17 cellular contexts compared by ENCODE assay signal in genomic region chr16:24430937-24431760, GRCh38.
DNase-seq lines count a peak whose midpoint lies in the region; ATAC-seq and TF ChIP-seq lines count a peak whose summit lies in the region.
"Had no signal": no experiment of that assay in that cellular context is flagged by ENCODE, and none has a peak within 500 bp of the region (broad histone marks: within the 10 kb centered on the region; RNA-seq: fewer than 3 reads in every experiment).

No MANE protein-coding gene starts in this region.

- no peak overlapping the region for H3K4me2 ChIP-seq in hepatocyte

- WGBS in hepatocyte (ENCODE audit: low lambda C conversion rate, missing lambda C conversion rate): 71% methylated on average over 6 of the region's 6 CpGs
- 85 to 87% methylated on average over 5 to 6 of the region's 6 CpGs for WGBS in endodermal cell (ENCODE audit: insufficient coverage in 1 of 2, insufficient read length in 1 of 2), 2 experiments

- H3K79me2 ChIP-seq in hepatocyte: no peaks in the 10 kb centered on the region

- H3K27ac Mint-ChIP-seq in endodermal cell: no peak overlapping the region
- H3K27ac Mint-ChIP-seq: CD4-positive, alpha-beta T cell; immature natural killer cell; T-helper 2 cell treated with Interferon-gamma antibody and Interleukin-4, amounts not matched to agents 5 μg/mL and 100 μg/mL, for 36 hours had no signal

- no peaks in the 10 kb centered on the region for H3K9me3 ChIP-seq in hepatocyte (ENCODE audit: low read depth)
- peaks cover 6% of the 10 kb centered on the region for H3K9me3 ChIP-seq in endodermal cell (ENCODE audit: control insufficient read depth, low read length)
- H3K9me3 ChIP-seq: gastroesophageal sphincter had no signal

- peaks cover 3% of the 10 kb centered on the region for H3K4me1 Mint-ChIP-seq in endodermal cell
- H3K4me1 Mint-ChIP-seq: immature natural killer cell had no signal

- H3K27me3 Mint-ChIP-seq in endodermal cell (ENCODE audit: insufficient read depth): no peaks in the 10 kb centered on the region

- H3K4me1 ChIP-seq in hepatocyte (ENCODE audit: insufficient read depth) (no peaks in the 10 kb centered on the region), endodermal cell (ENCODE audit: control insufficient read depth, insufficient read depth, low read length) (no peaks in the 10 kb centered on the region)
- H3K4me1 ChIP-seq: gastroesophageal sphincter had no signal

- H3K9me3 Mint-ChIP-seq in endodermal cell: peaks cover 3% of the 10 kb centered on the region
- H3K9me3 Mint-ChIP-seq: immature natural killer cell; T-helper 2 cell treated with Interferon-gamma antibody and Interleukin-4, amounts not matched to agents 5 μg/mL and 100 μg/mL, for 36 hours had no signal

- peak; percentile 43 for ATAC-seq in GM18498 (IDR thresholded peaks at IDR 0.05; ENCODE audit: unreplicated experiment)
- ATAC-seq: gastroesophageal sphincter had no signal

- no peak overlapping the region for H2AFZ ChIP-seq in hepatocyte

- TF ChIP-seq CTCF in hepatocyte (IDR thresholded peaks at IDR 0.05; ENCODE audit: poor library complexity) (no peak), endodermal cell (conservative IDR thresholded peaks at IDR 0.05) (no peak)

- H3K4me3 ChIP-seq in hepatocyte: no peak overlapping the region
- H3K4me3 ChIP-seq in endodermal cell (ENCODE audit: low read length): no peak overlapping the region
- H3K4me3 ChIP-seq: gastroesophageal sphincter, skin epidermis had no signal

- H3K9ac ChIP-seq in endodermal cell (ENCODE audit: extremely low read depth, low read length, poor library complexity, severe bottlenecking): no peak overlapping the region

- no peak overlapping the region for H3K4me3 Mint-ChIP-seq in endodermal cell
- H3K4me3 Mint-ChIP-seq: CD4-positive, alpha-beta T cell; immature natural killer cell; T-helper 2 cell treated with Interferon-gamma antibody and Interleukin-4, amounts not matched to agents 5 μg/mL and 100 μg/mL, for 36 hours had no signal

- DNase-seq in HCEC 1CT (peak; percentile 8), NCI-H69 (lab: John Stamatoyannopoulos, UW) (peak; percentile 7), hepatocyte (ENCODE audit: low spot score) (peak; percentile 24), DMS 273 (lab: John Stamatoyannopoulos, UW; ENCODE audit: unreplicated experiment) (no peak), endodermal cell (no peak), HuH-7.5 (ENCODE audit: low spot score) (no peak)
- DNase-seq in stimulated activated CD4-positive, alpha-beta T cell treated with anti-CD3 and anti-CD28 coated beads, Interleukin-1b, Interleukin-23, amount 100 ng/mL, for 48 hours: no peak
- DNase-seq: activated CD8-positive, alpha-beta memory T cell treated with anti-CD3 and anti-CD28 coated beads for 24 hours; activated effector memory CD4-positive, alpha-beta T cell treated with anti-CD3 and anti-CD28 coated beads, Interleukin-2, amount 50 U/mL, for 16 hours; CD4-positive, alpha-beta T cell; immature natural killer cell; NCI-H1092 treated with DMSO at 0.1 percent for 48 hours; NCI-H446 had no signal

- no peaks in the 10 kb centered on the region for H3K36me3 Mint-ChIP-seq in endodermal cell (ENCODE audit: low read depth)
- H3K36me3 Mint-ChIP-seq: immature natural killer cell had no signal

- H3K9me2 ChIP-seq in hepatocyte (replicated peaks; ENCODE audit: insufficient read depth): no peaks in the 10 kb centered on the region

- H3K27me3 ChIP-seq in hepatocyte (no peaks in the 10 kb centered on the region), endodermal cell (ENCODE audit: control insufficient read depth, insufficient read depth, low read length, poor library complexity, severe bottlenecking) (no peaks in the 10 kb centered on the region)
- H3K27me3 ChIP-seq: gastroesophageal sphincter had no signal

- H4K20me1 ChIP-seq in hepatocyte (ENCODE audit: insufficient read depth, poor library complexity, severe bottlenecking): no peaks in the 10 kb centered on the region

- H3K27ac ChIP-seq in hepatocyte: no peak overlapping the region
- no peak overlapping the region for H3K27ac ChIP-seq in endodermal cell (ENCODE audit: low read depth, low read length)
- H3K27ac ChIP-seq: gastroesophageal sphincter, skin epidermis had no signal

- H3K36me3 ChIP-seq in hepatocyte (replicated peaks; ENCODE audit: insufficient read depth, low read depth) (no peaks in the 10 kb centered on the region), endodermal cell (ENCODE audit: control insufficient read depth, insufficient read depth, low read length) (no peaks in the 10 kb centered on the region)
- H3K36me3 ChIP-seq: gastroesophageal sphincter had no signal

Comparison
In these comparisons a context has a peak if more than half of its experiments do, and no peak if none do; other contexts are left out.
1. DNase-seq: peak in HCEC 1CT (single experiment), NCI-H69 (single experiment) and hepatocyte (single experiment); none in DMS 273 (single experiment), endodermal cell (single experiment), HuH-7.5 (single experiment) and stimulated activated CD4-positive, alpha-beta T cell treated with anti-CD3 and anti-CD28 coated beads, Interleukin-1b, Interleukin-23, amount 100 ng/mL, for 48 hours (single experiment).